Comparison of ENCODE assay signal across 10 cellular contexts in genomic region chr2:98637401-98638144, GRCh38. TPM values are rescaled to one million over a fixed set of nuclear protein-coding genes. Genes with fewer than 3 reads are reported as not detected.
DNase-seq lines count a peak whose midpoint lies in the region; ATAC-seq, FAIRE-seq and TF ChIP-seq lines count a peak whose summit lies in the region.
"Had no signal": no experiment of that assay in that cellular context is flagged by ENCODE, and none has a peak within 500 bp of the region (broad histone marks: within the 10 kb centered on the region; RNA-seq: fewer than 3 reads in every experiment).

No MANE protein-coding gene starts in this region.

- H3K4me3 ChIP-seq in esophagus squamous epithelium (no peak overlapping the region), kidney (ENCODE audit: low read length in 2 of 2) (no peak overlapping the region)

- peak overlapping the region; percentile 68 for H3K4me3 Mint-ChIP-seq in activated T-cell treated with anti-CD3 and anti-CD28 coated beads, Interleukin-2, amount 50 U/mL, for 4 hours

- peak; percentile 74 for ATAC-seq in GM19372 (IDR thresholded peaks at IDR 0.05; ENCODE audit: low read depth, unreplicated experiment)
- ATAC-seq in HG03103 (IDR thresholded peaks at IDR 0.05; ENCODE audit: low read depth, unreplicated experiment), result peak; percentile 63
- peak; percentile 87 to 89 for ATAC-seq in activated T-cell treated with anti-CD3 and anti-CD28 coated beads, Interleukin-2, amount 50 U/mL, for 4 hours

- peak; percentile 32 for DNase-seq in activated T-cell treated with anti-CD3 and anti-CD28 coated beads, Interleukin-2, amount 50 U/mL, for 4 hours
- DNase-seq in stimulated activated CD8-positive, alpha-beta memory T cell treated with anti-CD3 and anti-CD28 coated beads, Interleukin-12 subunit alpha, Interleukin-12 subunit beta, amount 100 ng/mL, for 4 hours (ENCODE audit: low read depth), result peak; percentile 12
- DNase-seq in esophagus squamous epithelium (lab: John Stamatoyannopoulos, UW) (no peak), kidney (no peak), NCI-H2081 treated with DMSO at 0.1 percent for 48 hours (lab: John Stamatoyannopoulos, UW) (no peak), NCI-H748 treated with DMSO at 0.1 percent for 48 hours (lab: John Stamatoyannopoulos, UW) (no peak)
- DNase-seq: IMR-90, retina had no signal

- H3K27ac ChIP-seq in esophagus squamous epithelium (no peak overlapping the region), kidney (ENCODE audit: low read depth in 2 of 2, low read length in 2 of 2) (no peak overlapping the region)

- TF ChIP-seq CTCF in esophagus squamous epithelium (IDR thresholded peaks at IDR 0.05) (no peak), kidney (IDR thresholded peaks at IDR 0.05; ENCODE audit: borderline replicate concordance, extremely low read depth, insufficient read depth) (no peak)

- H3K9me3 ChIP-seq in esophagus squamous epithelium (no peaks in the 10 kb centered on the region), kidney (ENCODE audit: control insufficient read depth in 1 of 2, low read length in 2 of 2) (no peaks in the 10 kb centered on the region)

- peaks cover 30% of the 10 kb centered on the region for H3K36me3 Mint-ChIP-seq in activated T-cell treated with anti-CD3 and anti-CD28 coated beads, Interleukin-2, amount 50 U/mL, for 4 hours (ENCODE audit: insufficient read depth)

- peaks cover 0 to 54% (median 0%) of the 10 kb centered on the region in 3 donors for H3K36me3 ChIP-seq in esophagus squamous epithelium
- H3K36me3 ChIP-seq in kidney (ENCODE audit: control insufficient read depth in 1 of 2, insufficient read depth in 2 of 2, low read length in 2 of 2), result peaks cover 6 to 18% of the 10 kb centered on the region in 2 donors

- FAIRE-seq in kidney (lab: Jason Lieb, UNC), result no peak

- no peak for TF ChIP-seq POLR2A in esophagus squamous epithelium (IDR thresholded peaks at IDR 0.05)

- H3K4me1 ChIP-seq in esophagus squamous epithelium (no peaks in the 10 kb centered on the region), kidney (ENCODE audit: control insufficient read depth in 1 of 2, insufficient read depth in 1 of 2, low read depth in 1 of 2, low read length in 2 of 2) (no peaks in the 10 kb centered on the region)

- no peak overlapping the region for H3K9ac ChIP-seq in kidney (ENCODE audit: low read length in 2 of 2)

- intact Hi-C loops in esophagus squamous epithelium (cut with DNase I) (no loop called here), kidney (cut with DNase I) (no loop called here)

- peaks cover 39% of the 10 kb centered on the region for H3K4me1 Mint-ChIP-seq in activated T-cell treated with anti-CD3 and anti-CD28 coated beads, Interleukin-2, amount 50 U/mL, for 4 hours (ENCODE audit: low read depth)

- H3K9me3 Mint-ChIP-seq in activated T-cell treated with anti-CD3 and anti-CD28 coated beads, Interleukin-2, amount 50 U/mL, for 4 hours, result no peaks in the 10 kb centered on the region

- H3K27me3 Mint-ChIP-seq in activated T-cell treated with anti-CD3 and anti-CD28 coated beads, Interleukin-2, amount 50 U/mL, for 4 hours (ENCODE audit: low read depth), result no peaks in the 10 kb centered on the region

- 75 to 78% methylated on average over 10 of the region's 10 CpGs for WGBS in esophagus squamous epithelium, 2 donors

- no peaks in the 10 kb centered on the region for H3K27me3 ChIP-seq in esophagus squamous epithelium

RNA-seq across cellular contexts. Expression of gene UNC50, which starts 29.2 kb away (rescaled TPM):
- total RNA-seq in activated T-cell treated with anti-CD3 and anti-CD28 coated beads, Interleukin-2, amount 50 U/mL, for 4 hours, result 10 to 100 TPM; 30.2 to 39.1 (median 35.9) TPM
- total RNA-seq in esophagus squamous epithelium (10 to 100 TPM; 18.3 to 49.4 (median 36.3) TPM), kidney (53.2 TPM)
- 58.0 TPM for polyA plus RNA-seq in kidney (ENCODE audit: insufficient read depth, low read depth, low replicate concordance)

RNA-seq across cellular contexts. Expression of gene COA5, which starts 29.3 kb away (rescaled TPM):
- 10 to 100 TPM; 14.5 to 17.6 (median 15.9) TPM for total RNA-seq in activated T-cell treated with anti-CD3 and anti-CD28 coated beads, Interleukin-2, amount 50 U/mL, for 4 hours
- total RNA-seq in esophagus squamous epithelium (10 to 100 TPM; 15.5 to 37.8 (median 19.4) TPM), kidney (38.0 TPM)
- 85.8 TPM for polyA plus RNA-seq in kidney (ENCODE audit: insufficient read depth, low read depth, low replicate concordance)

Comparison
In these comparisons a context has a peak if more than half of its experiments do, and no peak if none do; other contexts are left out.
1. DNase-seq: peak in activated T-cell treated with anti-CD3 and anti-CD28 coated beads, Interleukin-2, amount 50 U/mL, for 4 hours (single experiment) and stimulated activated CD8-positive, alpha-beta memory T cell treated with anti-CD3 and anti-CD28 coated beads, Interleukin-12 subunit alpha, Interleukin-12 subunit beta, amount 100 ng/mL, for 4 hours (single experiment); none in esophagus squamous epithelium (single experiment), kidney (single experiment), NCI-H2081 treated with DMSO at 0.1 percent for 48 hours (single experiment) and NCI-H748 treated with DMSO at 0.1 percent for 48 hours (single experiment).
2. Peak in every context shown above with its lines, with median percentiles within 50 percentile points of each other: ATAC-seq.